19 cellular contexts compared by ENCODE assay signal in the genomic region with DNA sequence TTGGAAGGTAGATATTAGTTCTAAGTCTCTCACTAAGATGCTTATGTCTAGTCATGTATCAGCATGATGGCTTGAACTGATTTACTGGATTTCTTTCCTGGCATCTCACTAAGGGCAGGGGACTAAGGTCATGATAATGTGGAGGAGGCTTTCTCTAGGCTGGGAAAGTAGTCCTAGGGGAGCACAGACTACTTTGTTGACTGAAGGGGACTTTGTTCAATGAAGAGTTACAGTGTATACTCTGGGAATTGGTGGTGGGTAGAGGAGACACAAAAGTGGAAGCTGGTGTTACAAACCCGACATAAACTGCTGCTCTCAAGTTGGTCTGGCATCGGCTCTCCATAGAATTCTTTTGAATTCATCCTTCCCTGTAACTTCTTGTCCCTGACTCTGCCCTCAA.
"Had no signal": no experiment of that assay in that cellular context is flagged by ENCODE, and none has a peak within 500 bp of the region (broad histone marks: within the 10 kb centered on the region; RNA-seq: fewer than 3 reads in every experiment).

No MANE protein-coding gene starts in this region.

- H3K79me2 ChIP-seq: parathyroid adenoma had no signal

- H3K27me3 ChIP-seq: gastroesophageal sphincter, neural progenitor cell, right lobe of liver had no signal

- H3K4me2 ChIP-seq: neural progenitor cell had no signal

- H3K36me3 ChIP-seq: gastroesophageal sphincter, neural progenitor cell, right lobe of liver had no signal

- H3K9me3 ChIP-seq: gastroesophageal sphincter, right lobe of liver had no signal

- H3K27ac ChIP-seq: neural progenitor cell, parathyroid adenoma, right lobe of liver had no signal

- H3K4me3 ChIP-seq: gastroesophageal sphincter, neural progenitor cell, right lobe of liver had no signal

- H3K9ac ChIP-seq: neural progenitor cell, parathyroid adenoma had no signal

- H3K4me3 Mint-ChIP-seq: activated CD8-positive, alpha-beta memory T cell treated with anti-CD3 and anti-CD28 coated beads, Interleukin-2, amount 10 ng/mL, durations not matched to agents 7 days and 5 days; activated CD8-positive, alpha-beta T cell treated with anti-CD3 and anti-CD28 coated beads, Interleukin-2, amount 10 ng/mL, durations not matched to agents 7 days and 5 days; central memory CD8-positive, alpha-beta T cell; effector memory CD8-positive, alpha-beta T cell; naive thymus-derived CD8-positive, alpha-beta T cell; neural progenitor cell; stimulated activated effector memory CD8-positive, alpha-beta T cell treated with anti-CD3 and anti-CD28 coated beads, Interleukin-12 subunit alpha, Interleukin-12 subunit beta, amount 100 ng/mL, for 72 hours; stimulated activated naive CD8-positive, alpha-beta T cell treated with anti-CD3 and anti-CD28 coated beads, Interleukin-15, amount 100 ng/mL, for 72 hours had no signal

- DNase-seq: activated CD4-positive, alpha-beta T cell treated with anti-CD3 and anti-CD28 coated beads for 1 hour; activated CD4-positive, alpha-beta T cell treated with anti-CD3 and anti-CD28 coated beads, Interleukin-2, amount 50 U/mL, for 1 hour; activated CD8-positive, alpha-beta memory T cell treated with anti-CD3 and anti-CD28 coated beads, Interleukin-2, amount 10 ng/mL, durations not matched to agents 7 days and 5 days; activated CD8-positive, alpha-beta T cell treated with anti-CD3 and anti-CD28 coated beads, Interleukin-2, amount 10 ng/mL, durations not matched to agents 7 days and 5 days; activated T-cell treated with anti-CD3 and anti-CD28 coated beads, Interleukin-2, amount 50 U/mL, for 48 hours; effector memory CD8-positive, alpha-beta T cell; naive thymus-derived CD8-positive, alpha-beta T cell; occipital lobe; right lobe of liver; stimulated activated CD4-positive, alpha-beta T cell treated with anti-CD3 and anti-CD28 coated beads, Interleukin-4, amount 100 ng/mL, for 24 hours; stimulated activated naive CD8-positive, alpha-beta T cell treated with anti-CD3 and anti-CD28 coated beads, Interleukin-15, amount 100 ng/mL, for 72 hours; T-helper 2 cell had no signal

- H2AFZ ChIP-seq: neural progenitor cell, parathyroid adenoma had no signal

- H3K4me1 Mint-ChIP-seq: central memory CD8-positive, alpha-beta T cell; naive thymus-derived CD8-positive, alpha-beta T cell; stimulated activated effector memory CD8-positive, alpha-beta T cell treated with anti-CD3 and anti-CD28 coated beads, Interleukin-12 subunit alpha, Interleukin-12 subunit beta, amount 100 ng/mL, for 72 hours had no signal

- H3K36me3 Mint-ChIP-seq: activated CD8-positive, alpha-beta memory T cell treated with anti-CD3 and anti-CD28 coated beads, Interleukin-2, amount 10 ng/mL, durations not matched to agents 7 days and 5 days; activated naive CD4-positive, alpha-beta T cell treated with anti-CD3 and anti-CD28 coated beads, Interleukin-2, amount 50 U/mL, for 72 hours; naive thymus-derived CD8-positive, alpha-beta T cell; neural progenitor cell; stimulated activated effector memory CD8-positive, alpha-beta T cell treated with anti-CD3 and anti-CD28 coated beads, Interleukin-12 subunit alpha, Interleukin-12 subunit beta, amount 100 ng/mL, for 72 hours had no signal

- H3K27ac Mint-ChIP-seq: activated CD8-positive, alpha-beta memory T cell treated with anti-CD3 and anti-CD28 coated beads, Interleukin-2, amount 10 ng/mL, durations not matched to agents 7 days and 5 days; activated CD8-positive, alpha-beta T cell treated with anti-CD3 and anti-CD28 coated beads, Interleukin-2, amount 10 ng/mL, durations not matched to agents 7 days and 5 days; activated naive CD4-positive, alpha-beta T cell treated with anti-CD3 and anti-CD28 coated beads, Interleukin-2, amount 50 U/mL, for 72 hours; activated T-helper 2 cell treated with anti-CD3 and anti-CD28 coated beads, Interferon-gamma antibody, Interleukin-2, Interleukin-4, amounts not matched to agents 10 μg/mL and 5 μg/mL and 100 μg/mL, durations not matched to agents 14 hours and 24 hours and 36 hours; stimulated activated effector memory CD8-positive, alpha-beta T cell treated with anti-CD3 and anti-CD28 coated beads, Interleukin-12 subunit alpha, Interleukin-12 subunit beta, amount 100 ng/mL, for 72 hours had no signal

- H3K4me1 ChIP-seq: parathyroid adenoma, right lobe of liver had no signal

- H3K9me3 Mint-ChIP-seq: activated naive CD4-positive, alpha-beta T cell treated with anti-CD3 and anti-CD28 coated beads, Interleukin-2, amount 50 U/mL, for 72 hours; activated T-helper 2 cell treated with anti-CD3 and anti-CD28 coated beads, Interferon-gamma antibody, Interleukin-2, Interleukin-4, amounts not matched to agents 10 μg/mL and 5 μg/mL and 100 μg/mL, durations not matched to agents 14 hours and 24 hours and 36 hours; central memory CD8-positive, alpha-beta T cell; effector memory CD8-positive, alpha-beta T cell; naive thymus-derived CD8-positive, alpha-beta T cell; neural progenitor cell; stimulated activated effector memory CD8-positive, alpha-beta T cell treated with anti-CD3 and anti-CD28 coated beads, Interleukin-12 subunit alpha, Interleukin-12 subunit beta, amount 100 ng/mL, for 72 hours; stimulated activated naive CD8-positive, alpha-beta T cell treated with anti-CD3 and anti-CD28 coated beads, Interleukin-15, amount 100 ng/mL, for 72 hours had no signal
